ENCODE assay signal across 12 cellular contexts in genomic region chr11:61163714-61164609, GRCh38. TPM values are rescaled to one million over a fixed set of nuclear protein-coding genes. Genes with fewer than 3 reads are reported as not detected.
DNase-seq lines count a peak whose midpoint lies in the region; ATAC-seq, FAIRE-seq and TF ChIP-seq lines count a peak whose summit lies in the region.
"Had no signal": no experiment of that assay in that cellular context is flagged by ENCODE, and none has a peak within 500 bp of the region (broad histone marks: within the 10 kb centered on the region; RNA-seq: fewer than 3 reads in every experiment).

No MANE protein-coding gene starts in this region.

- intact Hi-C loops in dendritic cell treated with granulocyte-macrophage colony-stimulating factor and Interleukin-4, amounts not matched to agents 40 ng/mL and 50 ng/mL, for 4 days (cut with micrococcal nuclease), result no loop called here
- intact Hi-C loops in sigmoid colon (cut with DNase I), result loop anchor here (5.0 kb wide), 1 partner anchor 322 kb away; the partner anchor contains the start of gene CCDC86
- intact Hi-C loops in posterior vena cava (cut with DNase I), result no loop called here

- no peak for TF ChIP-seq EP300 in sigmoid colon (IDR thresholded peaks at IDR 0.05)

- H3K9me3 ChIP-seq in sigmoid colon (no peaks in the 10 kb centered on the region), small intestine (ENCODE audit: control insufficient read depth, low read depth) (no peaks in the 10 kb centered on the region)
- H3K9me3 ChIP-seq: uterus had no signal

- H3K27me3 ChIP-seq in sigmoid colon (no peaks in the 10 kb centered on the region), small intestine (ENCODE audit: control insufficient read depth in 2 of 2, insufficient read depth in 2 of 2, low read length in 2 of 2) (no peaks in the 10 kb centered on the region)
- H3K27me3 ChIP-seq: uterus had no signal

- peaks cover 9% of the 10 kb centered on the region for H3K36me3 Mint-ChIP-seq in dendritic cell treated with granulocyte-macrophage colony-stimulating factor and Interleukin-4, amounts not matched to agents 40 ng/mL and 50 ng/mL, for 4 days (ENCODE audit: low read depth)

- H3K27me3 Mint-ChIP-seq in dendritic cell treated with granulocyte-macrophage colony-stimulating factor and Interleukin-4, amounts not matched to agents 40 ng/mL and 50 ng/mL, for 4 days, result no peaks in the 10 kb centered on the region

- TF ChIP-seq POLR2A in sigmoid colon (IDR thresholded peaks at IDR 0.05), result no peak

- peak overlapping the region; percentile 93 for H3K27ac Mint-ChIP-seq in dendritic cell treated with granulocyte-macrophage colony-stimulating factor and Interleukin-4, amounts not matched to agents 40 ng/mL and 50 ng/mL, for 4 days
- H3K27ac Mint-ChIP-seq: GM23338 had no signal

- H3K36me3 ChIP-seq in sigmoid colon, result no peaks in the 10 kb centered on the region
- no peaks in the 10 kb centered on the region for H3K36me3 ChIP-seq in small intestine (ENCODE audit: control insufficient read depth in 2 of 2, insufficient read depth in 2 of 2, low read length in 2 of 2)
- H3K36me3 ChIP-seq: uterus had no signal

- no peaks in the 10 kb centered on the region for H3K9me3 Mint-ChIP-seq in dendritic cell treated with granulocyte-macrophage colony-stimulating factor and Interleukin-4, amounts not matched to agents 40 ng/mL and 50 ng/mL, for 4 days

- H3K27ac ChIP-seq in sigmoid colon (peak overlapping the region in 2 of 4 donors; percentile 12 to 18), small intestine (ENCODE audit: low read depth in 1 of 2, low read length in 1 of 2) (peak overlapping the region in 1 of 2 donors; percentile 48)
- H3K27ac ChIP-seq: epithelial cell of prostate, uterus had no signal

- 73 to 79% methylated on average over 13 of the region's 13 CpGs for WGBS in sigmoid colon, 2 donors
- WGBS in small intestine, 3 donors, result 69 to 81% (median 76%) methylated on average over 13 of the region's 13 CpGs

- H3K4me1 ChIP-seq in sigmoid colon (peaks cover 0 to 29% (median 26%) of the 10 kb centered on the region in 4 donors), small intestine (ENCODE audit: control insufficient read depth in 2 of 2, insufficient read depth in 1 of 2, low read depth in 1 of 2, low read length in 1 of 2) (peaks cover 0 to 2% of the 10 kb centered on the region in 2 donors)
- H3K4me1 ChIP-seq: uterus had no signal

- peak; percentile 50 for DNase-seq in GM10248 (ENCODE audit: extremely low spot score)
- DNase-seq in NOMO-1 treated with DMSO at 0.1 percent for 48 hours (lab: John Stamatoyannopoulos, UW; ENCODE audit: unreplicated experiment), result peak; percentile 83
- DNase-seq in sigmoid colon, result peak; percentile 62
- no peak for DNase-seq in H4 (ENCODE audit: low spot score)
- DNase-seq in posterior vena cava (ENCODE audit: low spot score), result no peak
- no peak for DNase-seq in small intestine
- DNase-seq: DMS 273 treated with DMSO at 0.1 percent for 48 hours, uterus had no signal

- no peak for TF ChIP-seq CTCF in GM10248 (IDR thresholded peaks at IDR 0.05; ENCODE audit: control extremely low read depth, extremely low read depth, low read depth, missing control alignments)
- no peak for TF ChIP-seq CTCF in sigmoid colon (IDR thresholded peaks at IDR 0.05)

- no peak for FAIRE-seq in small intestine (lab: Jason Lieb, UNC)

- CTCF ChIA-PET in GM10248 (lab: Yijun Ruan, JAX), result no interaction called here

- H3K4me1 Mint-ChIP-seq in dendritic cell treated with granulocyte-macrophage colony-stimulating factor and Interleukin-4, amounts not matched to agents 40 ng/mL and 50 ng/mL, for 4 days (ENCODE audit: low read depth), result peaks cover 60% of the 10 kb centered on the region

- peak overlapping the region; percentile 68 for H3K4me3 Mint-ChIP-seq in dendritic cell treated with granulocyte-macrophage colony-stimulating factor and Interleukin-4, amounts not matched to agents 40 ng/mL and 50 ng/mL, for 4 days

- POLR2A ChIA-PET in GM10248 (lab: Yijun Ruan, JAX), result no interaction called here

- H3K4me3 ChIP-seq in sigmoid colon, result no peak overlapping the region
- H3K4me3 ChIP-seq in small intestine (ENCODE audit: low read depth in 1 of 2, low read length in 2 of 2), result no peak overlapping the region
- H3K4me3 ChIP-seq: GM23338, uterus had no signal

- no peak for ATAC-seq in GM18858 (IDR thresholded peaks at IDR 0.05; ENCODE audit: unreplicated experiment)
- ATAC-seq: GM23338 had no signal

RNA-seq across cellular contexts. Expression of gene VPS37C, which starts 2.7 kb away (rescaled TPM):
- total RNA-seq in sigmoid colon (10 to 100 TPM in 3 of 4 donors, 1 to 10 TPM in 1; 8.6 to 25.4 (median 18.5) TPM), posterior vena cava (10 to 100 TPM; 21.6 to 31.2 TPM)
- polyA plus RNA-seq in sigmoid colon (10 to 100 TPM; 16.9 to 19.3 (median 18.6) TPM), small intestine (10 to 100 TPM; 17.8 to 31.1 (median 30.6) TPM)
- total RNA-seq in H4 (2014; rRNA removed; shearing (Covaris generic)), result 4.6 and 9.4 TPM in 2 replicates

RNA-seq across cellular contexts. Expression of gene PGA3, which starts 39.4 kb away (rescaled TPM):
- 1 to 10 TPM in 1 of 4 donors, under 1 TPM in 1, not detected in 2; 0.33 to 2.5 TPM for total RNA-seq in sigmoid colon
- polyA plus RNA-seq in sigmoid colon, result 10 to 100 TPM in 2 of 3 donors, under 1 TPM in 1; 0.06 to 25.2 (median 14.3) TPM
- total RNA-seq in H4 (2014; rRNA removed; shearing (Covaris generic)), result not detected in 2 replicates
- total RNA-seq in posterior vena cava, result 1 to 10 TPM in 1 of 2 donors, under 1 TPM in 1; 0.79 to 1.1 TPM
- 10 to 100 TPM in 2 of 3 donors, 1 to 10 TPM in 1; 6.8 to 86.2 (median 10.3) TPM for polyA plus RNA-seq in small intestine
- total RNA-seq: GM23338 had no signal

RNA-seq across cellular contexts. Expression of gene PGA4, which starts 58.2 kb away (rescaled TPM):
- total RNA-seq in sigmoid colon, result 1 to 10 TPM in 2 of 4 donors, not detected in 2; 2.5 to 4.3 TPM
- polyA plus RNA-seq in sigmoid colon, result 10 to 100 TPM in 1 of 3 donors, 1 to 10 TPM in 1, under 1 TPM in 1; 0.26 to 27.6 (median 5.3) TPM
- total RNA-seq in H4 (2014; rRNA removed; shearing (Covaris generic)), result not detected in 2 replicates
- total RNA-seq in posterior vena cava, result 1 to 10 TPM; 1.1 to 3.7 TPM
- polyA plus RNA-seq in small intestine, result 10 to 100 TPM in 1 of 3 donors, 1 to 10 TPM in 2; 5.4 to 49.3 (median 5.9) TPM
- total RNA-seq: GM23338 had no signal

Comparison
In these comparisons a context has a peak if more than half of its experiments do, and no peak if none do; other contexts are left out.
1. DNase-seq: peak in GM10248 (single experiment), NOMO-1 treated with DMSO at 0.1 percent for 48 hours (single experiment) and sigmoid colon (single experiment); none in H4 (single experiment), posterior vena cava (single experiment) and small intestine (single experiment).